ENCODE assay signal across 1 cellular context in the genomic region with DNA sequence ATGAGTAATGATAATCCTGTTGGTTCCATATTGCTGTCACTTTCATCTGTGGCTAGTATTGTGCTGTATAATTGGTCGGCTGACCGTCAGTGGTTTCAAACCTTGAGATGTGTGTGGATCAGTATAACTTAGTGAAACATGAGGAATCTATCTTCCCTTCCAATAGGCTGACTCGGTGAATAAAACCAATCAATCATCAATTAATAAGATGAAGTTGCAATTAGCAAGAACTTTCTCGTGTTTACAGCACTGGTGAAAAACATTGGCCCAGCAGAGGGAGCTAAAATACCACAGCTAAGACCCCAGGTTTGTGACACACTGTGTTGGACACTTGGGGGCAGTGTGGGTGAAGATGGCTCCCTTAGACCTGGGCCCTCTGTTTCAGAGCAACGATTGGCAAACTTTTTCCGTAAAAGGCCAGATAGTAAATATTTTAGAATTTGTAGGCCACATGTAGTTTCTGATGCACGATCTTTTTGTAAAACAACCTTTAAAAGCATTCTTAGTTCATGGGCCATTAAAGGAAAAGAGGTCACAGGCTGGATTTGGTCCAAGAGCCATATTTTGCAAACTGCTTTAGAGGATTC.
TF ChIP-seq lines count a peak whose summit lies in the region.

No MANE protein-coding gene starts in this region.

TF ChIP-seq in HEK293, 187 proteins besides CTCF, POLR2A, EP300 and RAD21 (continued from another document):
- 0 out of 2 replicates have a peak, but pooled peaks have one; percentile 17 for TF ChIP-seq REST (tag by site-specific recombination; IDR thresholded peaks at IDR 0.05)
- TF ChIP-seq GLIS2 (tag by site-specific recombination; IDR thresholded peaks at IDR 0.05) = no peak
- 0 out of 2 replicates have a peak, but pooled peaks have one; percentile 40 for TF ChIP-seq SP7 (tag by site-specific recombination; IDR thresholded peaks at IDR 0.05)
- TF ChIP-seq ZNF654 (tag by site-specific recombination; IDR thresholded peaks at IDR 0.05; ENCODE audit: low read depth) = peak; percentile 100
- TF ChIP-seq ZSCAN30 (tag by site-specific recombination; IDR thresholded peaks at IDR 0.05) = peak; percentile 40; the same call in 1 of the 2 replicates
- TF ChIP-seq YY2 (tag by site-specific recombination; IDR thresholded peaks at IDR 0.05) = no peak
- TF ChIP-seq ZNF394 (tag by site-specific recombination; IDR thresholded peaks at IDR 0.05; ENCODE audit: borderline replicate concordance) = 0 out of 2 replicates have a peak, but pooled peaks have one; percentile 13
- peak; percentile 46; the same call in 1 of the 2 replicates for TF ChIP-seq ZEB2 (tag by site-specific recombination; IDR thresholded peaks at IDR 0.05)
- TF ChIP-seq ZNF350 (tag by site-specific recombination; IDR thresholded peaks at IDR 0.05) = no peak
- TF ChIP-seq ZNF132 (tag by site-specific recombination; IDR thresholded peaks at IDR 0.05; ENCODE audit: borderline replicate concordance) = no peak
